ENCODE assay signal across 16 cellular contexts in the genomic region with DNA sequence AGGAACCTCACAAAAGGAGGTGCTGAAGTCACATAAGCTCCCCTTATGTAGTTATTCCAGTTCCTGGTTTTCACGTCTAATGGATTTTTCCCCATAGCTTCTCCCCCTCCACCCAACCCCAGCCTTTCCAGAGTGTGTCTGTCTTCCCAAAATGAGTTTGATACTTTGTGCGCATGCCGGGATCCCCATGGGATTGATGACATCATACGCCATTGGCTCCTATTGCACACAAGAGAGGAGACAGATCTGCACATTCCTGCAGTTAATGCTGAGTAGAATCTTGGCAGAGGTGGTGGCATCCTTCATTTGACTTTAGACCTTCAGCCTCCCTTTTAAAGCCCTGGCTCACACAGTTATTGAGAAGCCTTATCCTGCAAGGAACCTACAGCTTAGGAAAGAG.
"Had no signal": no experiment of that assay in that cellular context is flagged by ENCODE, and none has a peak within 500 bp of the region (broad histone marks: within the 10 kb centered on the region; RNA-seq: fewer than 3 reads in every experiment).

No MANE protein-coding gene starts in this region.

- H3K36me3 Mint-ChIP-seq: activated naive CD4-positive, alpha-beta T cell treated with anti-CD3 and anti-CD28 coated beads, Interleukin-2, amount 50 U/mL, for 72 hours; naive thymus-derived CD8-positive, alpha-beta T cell; stimulated activated effector memory CD8-positive, alpha-beta T cell treated with anti-CD3 and anti-CD28 coated beads, Interleukin-12 subunit alpha, Interleukin-12 subunit beta, amount 100 ng/mL, for 72 hours had no signal

- H3K4me1 Mint-ChIP-seq: naive thymus-derived CD8-positive, alpha-beta T cell; stimulated activated effector memory CD8-positive, alpha-beta T cell treated with anti-CD3 and anti-CD28 coated beads, Interleukin-12 subunit alpha, Interleukin-12 subunit beta, amount 100 ng/mL, for 72 hours had no signal

- H3K27me3 ChIP-seq: breast epithelium, esophagus muscularis mucosa, SJCRH30, upper lobe of left lung had no signal

- H3K27ac ChIP-seq: prostate gland, SJCRH30, upper lobe of left lung had no signal

- H3K36me3 ChIP-seq: breast epithelium, prostate gland, upper lobe of left lung had no signal

- H3K9me3 ChIP-seq: breast epithelium, esophagus muscularis mucosa, prostate gland, SJCRH30, upper lobe of left lung had no signal

- H3K4me1 ChIP-seq: breast epithelium, prostate gland, SJCRH30 had no signal

- H3K27ac Mint-ChIP-seq: activated naive CD4-positive, alpha-beta T cell treated with anti-CD3 and anti-CD28 coated beads, Interleukin-2, amount 50 U/mL, for 72 hours; activated T-cell treated with anti-CD3 and anti-CD28 coated beads, Interleukin-2, amount 50 U/mL, for 24 hours; naive thymus-derived CD8-positive, alpha-beta T cell; stimulated activated effector memory CD8-positive, alpha-beta T cell treated with anti-CD3 and anti-CD28 coated beads, Interleukin-12 subunit alpha, Interleukin-12 subunit beta, amount 100 ng/mL, for 72 hours had no signal

- DNase-seq: activated CD4-positive, alpha-beta T cell treated with anti-CD3 and anti-CD28 coated beads, Interleukin-2, amount 50 U/mL, for 4 hours; activated CD4-positive, CD25-positive, alpha-beta regulatory T cell treated with anti-CD3 and anti-CD28 coated beads, Interleukin-2, amount 50 U/mL, for 72 hours; activated effector memory CD4-positive, alpha-beta T cell treated with anti-CD3 and anti-CD28 coated beads, Interleukin-2, amount 50 U/mL, for 16 hours; activated T-cell treated with anti-CD3 and anti-CD28 coated beads, Interleukin-2, amount 50 U/mL, for 24 hours; anterior cingulate cortex; naive thymus-derived CD8-positive, alpha-beta T cell; SJCRH30; small intestine; substantia nigra; upper lobe of left lung had no signal

- H3K27me3 Mint-ChIP-seq: activated T-cell treated with anti-CD3 and anti-CD28 coated beads, Interleukin-2, amount 50 U/mL, for 24 hours had no signal

- H3K4me3 ChIP-seq: breast epithelium, esophagus muscularis mucosa, lung, prostate gland, SJCRH30, upper lobe of left lung had no signal

- FAIRE-seq: small intestine had no signal

- H3K4me3 Mint-ChIP-seq: activated T-cell treated with anti-CD3 and anti-CD28 coated beads, Interleukin-2, amount 50 U/mL, for 24 hours; naive thymus-derived CD8-positive, alpha-beta T cell; stimulated activated effector memory CD8-positive, alpha-beta T cell treated with anti-CD3 and anti-CD28 coated beads, Interleukin-12 subunit alpha, Interleukin-12 subunit beta, amount 100 ng/mL, for 72 hours had no signal

- ATAC-seq: activated naive CD4-positive, alpha-beta T cell treated with anti-CD3 and anti-CD28 coated beads, Interleukin-2, amount 50 U/mL, for 72 hours; naive thymus-derived CD8-positive, alpha-beta T cell; stimulated activated effector memory CD8-positive, alpha-beta T cell treated with anti-CD3 and anti-CD28 coated beads, Interleukin-12 subunit alpha, Interleukin-12 subunit beta, amount 100 ng/mL, for 72 hours had no signal

- H3K9me3 Mint-ChIP-seq: activated naive CD4-positive, alpha-beta T cell treated with anti-CD3 and anti-CD28 coated beads, Interleukin-2, amount 50 U/mL, for 72 hours; activated T-cell treated with anti-CD3 and anti-CD28 coated beads, Interleukin-2, amount 50 U/mL, for 24 hours; naive thymus-derived CD8-positive, alpha-beta T cell; stimulated activated effector memory CD8-positive, alpha-beta T cell treated with anti-CD3 and anti-CD28 coated beads, Interleukin-12 subunit alpha, Interleukin-12 subunit beta, amount 100 ng/mL, for 72 hours had no signal
